ENCODE assay signal across 15 cellular contexts in the genomic region with DNA sequence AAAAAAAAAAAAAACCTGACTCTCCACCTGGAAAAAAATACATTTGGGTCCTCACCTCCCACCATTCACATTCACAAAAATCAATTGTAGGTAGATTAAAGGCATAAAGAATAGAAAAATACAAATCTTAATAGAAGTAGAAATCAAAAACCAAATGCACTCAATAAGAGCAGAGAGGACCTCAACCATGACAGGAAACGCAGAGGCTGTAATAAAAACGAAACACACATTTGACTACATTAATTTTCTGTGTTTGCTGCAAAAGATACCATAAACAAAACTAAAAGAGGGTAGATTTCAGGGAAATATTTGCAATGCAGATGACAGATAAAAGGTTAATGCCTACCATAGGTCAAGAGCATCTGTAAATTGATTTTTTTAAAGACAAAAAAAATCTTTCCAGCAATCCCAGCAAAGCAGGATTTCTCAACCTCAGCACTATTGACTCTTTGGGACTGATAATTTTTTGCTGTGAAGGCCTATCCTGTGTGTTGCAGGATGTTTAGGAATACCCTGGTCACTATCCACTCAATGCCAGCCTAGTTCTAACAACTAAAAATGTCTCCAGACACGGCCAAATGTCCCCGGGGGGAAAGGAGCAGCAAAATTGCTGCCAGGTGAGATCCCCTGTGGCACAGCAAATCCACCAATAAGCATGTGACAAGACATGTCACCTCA. TPM values are rescaled to one million over a fixed set of nuclear protein-coding genes. Genes with fewer than 3 reads are reported as not detected.
"Had no signal": no experiment of that assay in that cellular context is flagged by ENCODE, and none has a peak within 500 bp of the region (broad histone marks: within the 10 kb centered on the region; RNA-seq: fewer than 3 reads in every experiment).

No MANE protein-coding gene starts in this region.

- H3K9me3 Mint-ChIP-seq: activated T-helper 1 cell treated with anti-CD3 and anti-CD28 coated beads, Interleukin-12 subunit alpha, Interleukin-12 subunit beta, Interleukin-2, Interleukin-4 antibody, amounts not matched to agents 30 ng/mL and 10 ng/mL and 1 ng/mL, durations not matched to agents 14 hours and 24 hours and 36 hours; mesothelial cell of epicardium; T-helper 1 cell treated with Interleukin-12 subunit alpha and Interleukin-12 subunit beta and Interleukin-4 antibody, amounts not matched to agents 30 μg/mL and 1 μg/mL, for 36 hours; WTC11 had no signal

- DNase-seq: activated CD4-positive, alpha-beta T cell treated with anti-CD3 and anti-CD28 coated beads, Interleukin-2, amount 50 U/mL, for 4 hours; activated naive CD4-positive, alpha-beta T cell treated with anti-CD3 and anti-CD28 coated beads, Interleukin-2, amount 50 U/mL, for 16 hours; dermis blood vessel endothelial cell; left ventricle myocardium superior; retina; transverse colon had no signal

- H3K27me3 ChIP-seq: transverse colon had no signal

- ATAC-seq: left ventricle myocardium superior, WTC11 had no signal

- H3K4me3 Mint-ChIP-seq: activated T-helper 1 cell treated with anti-CD3 and anti-CD28 coated beads, Interleukin-12 subunit alpha, Interleukin-12 subunit beta, Interleukin-2, Interleukin-4 antibody, amounts not matched to agents 30 ng/mL and 10 ng/mL and 1 ng/mL, durations not matched to agents 14 hours and 24 hours and 36 hours; mesothelial cell of epicardium; T-helper 1 cell treated with Interleukin-12 subunit alpha and Interleukin-12 subunit beta and Interleukin-4 antibody, amounts not matched to agents 30 μg/mL and 1 μg/mL, for 36 hours; WTC11 had no signal

- H3K4me3 ChIP-seq: skin epidermis, transverse colon had no signal

- FAIRE-seq: keratinocyte had no signal

- H3K27ac ChIP-seq: transverse colon had no signal

- H3K9me3 ChIP-seq: transverse colon had no signal

- H3K36me3 Mint-ChIP-seq: mesothelial cell of epicardium, WTC11 had no signal

- H3K4me1 Mint-ChIP-seq: mesothelial cell of epicardium had no signal

- H3K4me1 ChIP-seq: transverse colon had no signal

- H3K36me3 ChIP-seq: transverse colon had no signal

- H3K27ac Mint-ChIP-seq: activated T-helper 1 cell treated with anti-CD3 and anti-CD28 coated beads, Interleukin-12 subunit alpha, Interleukin-12 subunit beta, Interleukin-2, Interleukin-4 antibody, amounts not matched to agents 30 ng/mL and 10 ng/mL and 1 ng/mL, durations not matched to agents 14 hours and 24 hours and 36 hours; mesothelial cell of epicardium; T-helper 1 cell treated with Interleukin-12 subunit alpha and Interleukin-12 subunit beta and Interleukin-4 antibody, amounts not matched to agents 30 μg/mL and 1 μg/mL, for 36 hours; WTC11 had no signal

RNA-seq across cellular contexts. Expression of gene ETV7, which starts 9.1 kb away (rescaled TPM):
- total RNA-seq: cerebellum, myocyte had no signal

RNA-seq across cellular contexts. Expression of gene BNIP5, which starts 41.7 kb away (rescaled TPM):
- total RNA-seq: activated T-helper 1 cell treated with anti-CD3 and anti-CD28 coated beads, Interleukin-12 subunit alpha, Interleukin-12 subunit beta, Interleukin-2, Interleukin-4 antibody, amounts not matched to agents 30 ng/mL and 10 ng/mL and 1 ng/mL, durations not matched to agents 14 hours and 24 hours and 36 hours; cerebellum; dermis blood vessel endothelial cell; left ventricle myocardium superior; mesothelial cell of epicardium; myocyte; subcutaneous adipose tissue; WTC11 had no signal
- polyA plus RNA-seq: keratinocyte had no signal
